ENCODE assay signal across 1 cellular context in genomic region chrX:39729834-39730670, GRCh38.
TF ChIP-seq lines count a peak whose summit lies in the region.

No MANE protein-coding gene starts in this region.

TF ChIP-seq in K562, 482 proteins besides CTCF, POLR2A, EP300 and RAD21 (continued from another document and continues in another):
- no peak for TF ChIP-seq ATF4 (CRISPR knock-in tag; IDR thresholded peaks at IDR 0.05)
- TF ChIP-seq TSC22D4 (tag; IDR thresholded peaks at IDR 0.05), result no peak
- TF ChIP-seq TRIM24 (IDR thresholded peaks at IDR 0.05), result no peak; a peak in 1 of 4 replicates
- peak; percentile 82 for TF ChIP-seq TCF3 (CRISPR knock-in tag; IDR thresholded peaks at IDR 0.05)
- no peak for TF ChIP-seq SIRT6 (IDR thresholded peaks at IDR 0.05; ENCODE audit: low read depth, low read length)
- TF ChIP-seq TCFL5 (CRISPR knock-in tag; conservative IDR thresholded peaks at IDR 0.05), result no peak
- no peak for TF ChIP-seq ZNF668 (CRISPR knock-in tag; IDR thresholded peaks at IDR 0.05)
- peak; percentile 53 for TF ChIP-seq MEIS2 (IDR thresholded peaks at IDR 0.05; ENCODE audit: partially characterized antibody)
- TF ChIP-seq TEAD1 (CRISPR knock-in tag; IDR thresholded peaks at IDR 0.05), result no peak
- no peak for TF ChIP-seq MCM7 (IDR thresholded peaks at IDR 0.05)
- TF ChIP-seq SMAD1 (IDR thresholded peaks at IDR 0.05; ENCODE audit: low read depth, low read length, partially characterized antibody), result no peak
- no peak for TF ChIP-seq ZC3H4 (CRISPR knock-in tag; IDR thresholded peaks at IDR 0.05; ENCODE audit: borderline replicate concordance)
- TF ChIP-seq POLR3G (IDR thresholded peaks at IDR 0.05; ENCODE audit: extremely low read depth, insufficient read length, insufficient replicate concordance), result no peak
- TF ChIP-seq ZNF121 (CRISPR knock-in tag; conservative IDR thresholded peaks at IDR 0.05), result no peak
- no peak for TF ChIP-seq ZKSCAN1 (IDR thresholded peaks at IDR 0.05; ENCODE audit: low read depth, low read length)
- TF ChIP-seq MTF1 (CRISPR knock-in tag; IDR thresholded peaks at IDR 0.05; ENCODE audit: borderline replicate concordance), result no peak
- TF ChIP-seq PCBP2 (IDR thresholded peaks at IDR 0.05; ENCODE audit: low read depth, low read length, poor library complexity, severe bottlenecking), result no peak
- no peak for TF ChIP-seq PURB (CRISPR knock-in tag; IDR thresholded peaks at IDR 0.05; ENCODE audit: low read depth)
- TF ChIP-seq GTF2E2 (tag; IDR thresholded peaks at IDR 0.05), result no peak
- TF ChIP-seq CBFA2T3 (IDR thresholded peaks at IDR 0.05), result peak; percentile 76
- no peak for TF ChIP-seq SETDB1 (IDR thresholded peaks at IDR 0.05; ENCODE audit: low read length)
- TF ChIP-seq ZNF57 (CRISPR knock-in tag; IDR thresholded peaks at IDR 0.05), result no peak
- TF ChIP-seq ZBTB7A (IDR thresholded peaks at IDR 0.05; ENCODE audit: borderline replicate concordance, control insufficient read depth, low read depth, low read length), result peak; percentile 75; the same call in 1 of the 2 replicates
- no peak for TF ChIP-seq NELFE (IDR thresholded peaks at IDR 0.05; ENCODE audit: insufficient read depth, insufficient read length)
- TF ChIP-seq SLC30A9 (CRISPR knock-in tag; IDR thresholded peaks at IDR 0.05), result no peak
- TF ChIP-seq SRSF3 (IDR thresholded peaks at IDR 0.05; ENCODE audit: insufficient read depth, low read length), result no peak
- no peak for TF ChIP-seq NR3C1 (CRISPR knock-in tag; IDR thresholded peaks at IDR 0.05)
- peak; percentile 51; the same call in 1 of the 2 replicates for TF ChIP-seq PKNOX1 (IDR thresholded peaks at IDR 0.05)
- TF ChIP-seq ZNF124 (CRISPR knock-in tag; IDR thresholded peaks at IDR 0.05), result no peak
- TF ChIP-seq E2F3 (CRISPR knock-in tag; IDR thresholded peaks at IDR 0.05), result no peak
- TF ChIP-seq RB1 (IDR thresholded peaks at IDR 0.05; ENCODE audit: low read depth), result no peak
- no peak for TF ChIP-seq GABPA (tag; conservative IDR thresholded peaks at IDR 0.05; ENCODE audit: low read depth)
- TF ChIP-seq PHF8 (IDR thresholded peaks at IDR 0.05; ENCODE audit: borderline replicate concordance, low read length), result no peak
- peak; percentile 65 for TF ChIP-seq ARID1B (IDR thresholded peaks at IDR 0.05)
- TF ChIP-seq ATF2 (CRISPR knock-in tag; IDR thresholded peaks at IDR 0.05), result no peak
- TF ChIP-seq ZBTB1 (CRISPR knock-in tag; IDR thresholded peaks at IDR 0.05; ENCODE audit: borderline replicate concordance, low read depth), result no peak
- TF ChIP-seq PHB (CRISPR knock-in tag; IDR thresholded peaks at IDR 0.05), result no peak
- no peak for TF ChIP-seq TCF7L2 (IDR thresholded peaks at IDR 0.05; ENCODE audit: low read depth, low read length)
- TF ChIP-seq TFAP4 (CRISPR knock-in tag; IDR thresholded peaks at IDR 0.05; ENCODE audit: borderline replicate concordance), result peak; percentile 52; the same call in 1 of the 2 replicates
- TF ChIP-seq PML (IDR thresholded peaks at IDR 0.05; ENCODE audit: low read length), result no peak
- TF ChIP-seq ZNF347 (CRISPR knock-in tag; IDR thresholded peaks at IDR 0.05; ENCODE audit: low read depth), result no peak
- TF ChIP-seq THAP7 (CRISPR knock-in tag; IDR thresholded peaks at IDR 0.05), result no peak
- TF ChIP-seq PHF20 (IDR thresholded peaks at IDR 0.05; ENCODE audit: partially characterized antibody), result no peak
- TF ChIP-seq MGA (IDR thresholded peaks at IDR 0.05), result no peak
- TF ChIP-seq PRPF4 (IDR thresholded peaks at IDR 0.05; ENCODE audit: insufficient read depth, low read depth, low read length, poor library complexity, severe bottlenecking), result no peak
- no peak for TF ChIP-seq CC2D1A (IDR thresholded peaks at IDR 0.05)
- no peak for TF ChIP-seq FOXP4 (CRISPR knock-in tag; IDR thresholded peaks at IDR 0.05; ENCODE audit: borderline replicate concordance)
- no peak for TF ChIP-seq BRCA1 (IDR thresholded peaks at IDR 0.05)
- no peak for TF ChIP-seq BRCA1 (CRISPR knock-in tag; IDR thresholded peaks at IDR 0.05)
- TF ChIP-seq YBX1 (IDR thresholded peaks at IDR 0.05), result no peak
- no peak for TF ChIP-seq E2F5 (CRISPR knock-in tag; IDR thresholded peaks at IDR 0.05)
- peak; percentile 13; the same call in 1 of the 2 replicates for TF ChIP-seq CREM (IDR thresholded peaks at IDR 0.05; ENCODE audit: low read depth)
- TF ChIP-seq LEF1 (IDR thresholded peaks at IDR 0.05), result 0 out of 2 replicates have a peak, but pooled peaks have one; percentile 13
